In the genomic region with DNA sequence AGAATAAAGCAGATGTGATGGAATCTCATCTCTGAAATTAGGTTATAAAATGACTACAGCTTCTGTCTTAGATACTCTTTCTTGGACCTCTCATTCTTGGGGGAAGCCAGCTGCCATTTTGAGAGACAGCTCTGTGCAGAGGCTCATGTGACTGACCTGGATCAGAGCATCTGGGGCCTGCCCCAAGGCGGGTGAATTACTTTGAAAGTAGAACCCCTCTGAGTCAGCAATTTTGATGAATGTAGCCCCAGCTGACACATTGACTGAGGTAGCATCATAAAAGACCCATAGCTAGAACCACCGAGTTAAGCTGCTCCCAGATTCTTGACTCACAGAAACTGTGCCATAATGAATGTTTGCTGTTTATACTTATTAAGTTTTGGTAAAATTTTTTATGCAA, we compare ENCODE assay signal across 24 cellular contexts.
A peak's percentile ranks its signal among the peaks of the same experiment; 100 is the strongest.
DNase-seq lines count a peak whose midpoint lies in the region; ATAC-seq and TF ChIP-seq lines count a peak whose summit lies in the region.
"Had no signal": no experiment of that assay in that cellular context is flagged by ENCODE, and none has a peak within 500 bp of the region (broad histone marks: within the 10 kb centered on the region; RNA-seq: fewer than 3 reads in every experiment).

No MANE protein-coding gene starts in this region.

- peaks cover 15% of the 10 kb centered on the region for H3K4me1 Mint-ChIP-seq in activated CD4-positive, alpha-beta T cell treated with anti-CD3 and anti-CD28 coated beads, Interleukin-2, amount 10 ng/mL, durations not matched to agents 7 days and 5 days
- peaks cover 75% of the 10 kb centered on the region for H3K4me1 Mint-ChIP-seq in activated naive CD8-positive, alpha-beta T cell (ENCODE audit: low read depth)
- H3K4me1 Mint-ChIP-seq: B cell had no signal

- POLR2A ChIA-PET in activated CD4-positive, alpha-beta T cell treated with anti-CD3 and anti-CD28 coated beads, Interleukin-2, amount 10 ng/mL, durations not matched to agents 7 days and 5 days (lab: Charles Lee): no interaction called here

- DNase-seq in activated CD4-positive, alpha-beta T cell treated with anti-CD3 and anti-CD28 coated beads, Interleukin-2, amount 10 ng/mL, durations not matched to agents 7 days and 5 days: no peak
- DNase-seq in activated CD4-positive, alpha-beta T cell treated with anti-CD3 and anti-CD28 coated beads, Interleukin-2, amount 50 U/mL, for 4 hours: no peak
- DNase-seq in EH (ENCODE audit: low read depth) (peak; percentile 1), NCI-H1092 treated with DMSO at 0.1 percent for 48 hours (lab: John Stamatoyannopoulos, UW) (no peak), hepatocyte (ENCODE audit: low spot score) (no peak)
- DNase-seq: activated naive CD4-positive, alpha-beta T cell treated with anti-CD3 and anti-CD28 coated beads, Interleukin-2, amount 50 U/mL, for 16 hours; DMS53; GF-D8; GOT3; kidney; NCI-H1694; NCI-H2171; Peyer's patch; posterior cingulate gyrus had no signal

- no peak for ATAC-seq in GM19324 (IDR thresholded peaks at IDR 0.05; ENCODE audit: low FRiP score, unreplicated experiment)
- ATAC-seq: natural killer cell treated with Interleukin-12 subunit alpha and Interleukin-12 subunit beta and Interleukin-15 and Interleukin-18, amount 100 ng/mL, for 72 hours; sciatic nerve had no signal

- no peaks in the 10 kb centered on the region for H3K27me3 Mint-ChIP-seq in activated CD4-positive, alpha-beta T cell treated with anti-CD3 and anti-CD28 coated beads, Interleukin-2, amount 10 ng/mL, durations not matched to agents 7 days and 5 days
- H3K27me3 Mint-ChIP-seq in activated naive CD8-positive, alpha-beta T cell: no peaks in the 10 kb centered on the region
- H3K27me3 Mint-ChIP-seq: B cell; dendritic cell treated with granulocyte-macrophage colony-stimulating factor and Interleukin-4, amounts not matched to agents 40 ng/mL and 50 ng/mL, for 4 days; natural killer cell treated with Interleukin-12 subunit alpha and Interleukin-12 subunit beta and Interleukin-15 and Interleukin-18, amount 100 ng/mL, for 72 hours; type B pancreatic cell had no signal

- 80% methylated on average over 2 of the region's 2 CpGs for WGBS in hepatocyte (ENCODE audit: low lambda C conversion rate, missing lambda C conversion rate)

- H3K36me3 Mint-ChIP-seq in activated CD4-positive, alpha-beta T cell treated with anti-CD3 and anti-CD28 coated beads, Interleukin-2, amount 10 ng/mL, durations not matched to agents 7 days and 5 days (ENCODE audit: low read depth): peaks cover 56% of the 10 kb centered on the region
- peaks cover 10% of the 10 kb centered on the region for H3K36me3 Mint-ChIP-seq in activated naive CD8-positive, alpha-beta T cell
- H3K36me3 Mint-ChIP-seq: natural killer cell treated with Interleukin-12 subunit alpha and Interleukin-12 subunit beta and Interleukin-15 and Interleukin-18, amount 100 ng/mL, for 72 hours; type B pancreatic cell had no signal

- H2AFZ ChIP-seq in neuron (ENCODE audit: low read depth, low read length) (peak overlapping the region; percentile 17), hepatocyte (no peak overlapping the region)

- H3K9me3 ChIP-seq in neuron (ENCODE audit: low read length) (no peaks in the 10 kb centered on the region), hepatocyte (ENCODE audit: low read depth) (no peaks in the 10 kb centered on the region)
- H3K9me3 ChIP-seq: ascending aorta, Peyer's patch had no signal

- H3K79me2 ChIP-seq in hepatocyte: no peaks in the 10 kb centered on the region

- no peak overlapping the region for H3K4me2 ChIP-seq in hepatocyte

- H3K4me3 Mint-ChIP-seq in activated CD4-positive, alpha-beta T cell treated with anti-CD3 and anti-CD28 coated beads, Interleukin-2, amount 10 ng/mL, durations not matched to agents 7 days and 5 days: no peak overlapping the region
- H3K4me3 Mint-ChIP-seq in activated naive CD8-positive, alpha-beta T cell: no peak overlapping the region
- H3K4me3 Mint-ChIP-seq: B cell; dendritic cell treated with granulocyte-macrophage colony-stimulating factor and Interleukin-4, amounts not matched to agents 40 ng/mL and 50 ng/mL, for 4 days; natural killer cell treated with Interleukin-12 subunit alpha and Interleukin-12 subunit beta and Interleukin-15 and Interleukin-18, amount 100 ng/mL, for 72 hours; T-helper 1 cell treated with Interleukin-12 subunit alpha and Interleukin-12 subunit beta and Interleukin-4 antibody, amounts not matched to agents 30 μg/mL and 1 μg/mL, for 36 hours; type B pancreatic cell had no signal

- H4K20me1 ChIP-seq in hepatocyte (ENCODE audit: insufficient read depth, poor library complexity, severe bottlenecking): no peaks in the 10 kb centered on the region

- TF ChIP-seq CTCF in hepatocyte (IDR thresholded peaks at IDR 0.05; ENCODE audit: poor library complexity): no peak

- peak overlapping the region; percentile 31 for H3K27ac Mint-ChIP-seq in activated CD4-positive, alpha-beta T cell treated with anti-CD3 and anti-CD28 coated beads, Interleukin-2, amount 10 ng/mL, durations not matched to agents 7 days and 5 days
- H3K27ac Mint-ChIP-seq in activated naive CD8-positive, alpha-beta T cell: peak overlapping the region; percentile 81
- H3K27ac Mint-ChIP-seq: B cell; dendritic cell treated with granulocyte-macrophage colony-stimulating factor and Interleukin-4, amounts not matched to agents 40 ng/mL and 50 ng/mL, for 4 days; natural killer cell treated with Interleukin-12 subunit alpha and Interleukin-12 subunit beta and Interleukin-15 and Interleukin-18, amount 100 ng/mL, for 72 hours; T-helper 1 cell treated with Interleukin-12 subunit alpha and Interleukin-12 subunit beta and Interleukin-4 antibody, amounts not matched to agents 30 μg/mL and 1 μg/mL, for 36 hours; type B pancreatic cell had no signal

- H3K4me3 ChIP-seq in neuron (ENCODE audit: low read length) (no peak overlapping the region), hepatocyte (no peak overlapping the region)
- H3K4me3 ChIP-seq: ascending aorta, Peyer's patch had no signal

- CTCF ChIA-PET in activated CD4-positive, alpha-beta T cell treated with anti-CD3 and anti-CD28 coated beads, Interleukin-2, amount 10 ng/mL, durations not matched to agents 7 days and 5 days (lab: Charles Lee): no interaction called here

- H3K4me1 ChIP-seq in neuron (ENCODE audit: insufficient read depth, low read length) (no peaks in the 10 kb centered on the region), hepatocyte (ENCODE audit: insufficient read depth) (no peaks in the 10 kb centered on the region)
- H3K4me1 ChIP-seq: ascending aorta, Peyer's patch had no signal

- no peak overlapping the region for H3K27ac ChIP-seq in hepatocyte
- H3K27ac ChIP-seq: ascending aorta, Peyer's patch had no signal

- no peaks in the 10 kb centered on the region for H3K9me2 ChIP-seq in hepatocyte (replicated peaks; ENCODE audit: insufficient read depth)

- H3K36me3 ChIP-seq in neuron (ENCODE audit: insufficient read depth, low read length) (no peaks in the 10 kb centered on the region), hepatocyte (replicated peaks; ENCODE audit: insufficient read depth, low read depth) (no peaks in the 10 kb centered on the region)
- H3K36me3 ChIP-seq: ascending aorta, Peyer's patch had no signal

- H3K27me3 ChIP-seq in neuron (ENCODE audit: insufficient read depth, low read length) (no peaks in the 10 kb centered on the region), hepatocyte (no peaks in the 10 kb centered on the region)
- H3K27me3 ChIP-seq: ascending aorta, Peyer's patch had no signal

- peaks cover 10% of the 10 kb centered on the region for H3K9me3 Mint-ChIP-seq in activated CD4-positive, alpha-beta T cell treated with anti-CD3 and anti-CD28 coated beads, Interleukin-2, amount 10 ng/mL, durations not matched to agents 7 days and 5 days
- H3K9me3 Mint-ChIP-seq in activated naive CD8-positive, alpha-beta T cell (ENCODE audit: low read depth): peaks cover 5% of the 10 kb centered on the region
- H3K9me3 Mint-ChIP-seq: dendritic cell treated with granulocyte-macrophage colony-stimulating factor and Interleukin-4, amounts not matched to agents 40 ng/mL and 50 ng/mL, for 4 days; natural killer cell treated with Interleukin-12 subunit alpha and Interleukin-12 subunit beta and Interleukin-15 and Interleukin-18, amount 100 ng/mL, for 72 hours; type B pancreatic cell had no signal
